ENCODE assay signal across 11 cellular contexts in genomic region chr5:91906027-91906426, GRCh38.
"Had no signal": no experiment of that assay in that cellular context is flagged by ENCODE, and none has a peak within 500 bp of the region (broad histone marks: within the 10 kb centered on the region; RNA-seq: fewer than 3 reads in every experiment).

No MANE protein-coding gene starts in this region.

- DNase-seq: GM23248, GOT3, H7, HFFc6, IMR-90, KG1 had no signal

- ATAC-seq: HCT116, HepG2, K562 had no signal

- H3K27ac ChIP-seq: GM23248, HL-60 had no signal

- H3K4me3 ChIP-seq: GM23248, HAP-1, K562 had no signal

- H3K9me3 ChIP-seq: HAP-1 had no signal

- FAIRE-seq: HepG2, K562 had no signal

- H3K36me3 ChIP-seq: HAP-1 had no signal

- H2AFZ ChIP-seq: GM23248 had no signal
